Comparison of ENCODE assay signal across 1 cellular context in genomic region chr22:38398609-38399401, GRCh38.
TF ChIP-seq lines count a peak whose summit lies in the region.

No MANE protein-coding gene starts in this region.

TF ChIP-seq in K562, 482 proteins besides CTCF, POLR2A, EP300 and RAD21 (continued from another document and continues in another):
- peak; percentile 42; the same call in 1 of the 2 replicates for TF ChIP-seq USF2 (CRISPR knock-in tag; IDR thresholded peaks at IDR 0.05)
- no peak for TF ChIP-seq XRCC4 (IDR thresholded peaks at IDR 0.05; ENCODE audit: extremely low read depth, insufficient read depth, insufficient read length)
- TF ChIP-seq ZNF316 (IDR thresholded peaks at IDR 0.05): no peak
- TF ChIP-seq ZNF780A (CRISPR knock-in tag; IDR thresholded peaks at IDR 0.05): no peak
- no peak for TF ChIP-seq RCOR1 (IDR thresholded peaks at IDR 0.05; ENCODE audit: borderline replicate concordance in 1 of 2, low read depth in 2 of 2, low read length in 2 of 2)
- peak; percentile 55 for TF ChIP-seq KDM5B (IDR thresholded peaks at IDR 0.05; ENCODE audit: insufficient replicate concordance, low read depth, low read length)
- TF ChIP-seq RB1 (IDR thresholded peaks at IDR 0.05; ENCODE audit: low read depth): 0 out of 2 replicates have a peak, but pooled peaks have one; percentile 18
- peak; percentile 24 to 41; a peak in 1 of 4 replicates for TF ChIP-seq NRF1 (conservative IDR thresholded peaks at IDR 0.05 in 1 of 2, IDR thresholded peaks at IDR 0.05 in 1 of 2)
- no peak for TF ChIP-seq FOXP4 (CRISPR knock-in tag; IDR thresholded peaks at IDR 0.05; ENCODE audit: borderline replicate concordance)
- TF ChIP-seq SIN3B (IDR thresholded peaks at IDR 0.05; ENCODE audit: low read depth): no peak
- peak in 1 of 2 experiments; percentile 42; a peak in 1 of 4 replicates for TF ChIP-seq MAZ (CRISPR knock-in tag; conservative IDR thresholded peaks at IDR 0.05 in 1 of 2, IDR thresholded peaks at IDR 0.05 in 1 of 2)
- TF ChIP-seq ZBTB40 (IDR thresholded peaks at IDR 0.05): no peak
- TF ChIP-seq ZBTB40 (CRISPR knock-in tag; IDR thresholded peaks at IDR 0.05): no peak
- TF ChIP-seq FOS (IDR thresholded peaks at IDR 0.05; ENCODE audit: extremely low read depth, insufficient read length): no peak
- TF ChIP-seq VEZF1 (CRISPR knock-in tag; IDR thresholded peaks at IDR 0.05): peak; percentile 94
- TF ChIP-seq BCOR (IDR thresholded peaks at IDR 0.05): no peak
- TF ChIP-seq MECOM (CRISPR knock-in tag; IDR thresholded peaks at IDR 0.05): no peak
- TF ChIP-seq KLF1 (tag; IDR thresholded peaks at IDR 0.05): no peak
- TF ChIP-seq IFI16 (CRISPR knock-in tag; IDR thresholded peaks at IDR 0.05): no peak
- TF ChIP-seq MXD1 (CRISPR knock-in tag; IDR thresholded peaks at IDR 0.05; ENCODE audit: borderline replicate concordance, poor library complexity, severe bottlenecking): no peak
- no peak for TF ChIP-seq CTBP1 (IDR thresholded peaks at IDR 0.05; ENCODE audit: borderline replicate concordance)
- TF ChIP-seq MTA2 (IDR thresholded peaks at IDR 0.05; ENCODE audit: low read depth): no peak
- TF ChIP-seq ZBTB9 (CRISPR knock-in tag; IDR thresholded peaks at IDR 0.05): no peak
- no peak for TF ChIP-seq ETV1 (tag; conservative IDR thresholded peaks at IDR 0.05; ENCODE audit: low read depth)
- peak in 1 of 2 experiments; percentile 32 for TF ChIP-seq E2F6 (IDR thresholded peaks at IDR 0.05; ENCODE audit: borderline replicate concordance in 1 of 2, extremely low read depth in 1 of 2, insufficient read depth in 1 of 2, insufficient read length in 1 of 2, low read depth in 1 of 2, low read length in 1 of 2, poor library complexity in 1 of 2, severe bottlenecking in 1 of 2)
- TF ChIP-seq CBFA2T3 (IDR thresholded peaks at IDR 0.05): no peak
- TF ChIP-seq RBM25 (IDR thresholded peaks at IDR 0.05; ENCODE audit: low read depth, low read length, severe bottlenecking): no peak
- TF ChIP-seq E4F1 (CRISPR knock-in tag; IDR thresholded peaks at IDR 0.05; ENCODE audit: borderline replicate concordance): no peak
- TF ChIP-seq ZNF436 (CRISPR knock-in tag; IDR thresholded peaks at IDR 0.05): no peak
- TF ChIP-seq ZFX (CRISPR knock-in tag; IDR thresholded peaks at IDR 0.05): peak; percentile 51
- TF ChIP-seq ZNF77 (CRISPR knock-in tag; IDR thresholded peaks at IDR 0.05): no peak
- peak; percentile 5 for TF ChIP-seq ZBTB7A (IDR thresholded peaks at IDR 0.05; ENCODE audit: borderline replicate concordance, control insufficient read depth, low read depth, low read length)
- peak; percentile 38; the same call in 1 of the 2 replicates for TF ChIP-seq SUPT5H (IDR thresholded peaks at IDR 0.05)
- no peak for TF ChIP-seq TEAD2 (tag; IDR thresholded peaks at IDR 0.05)
- no peak for TF ChIP-seq ELF4 (CRISPR knock-in tag; IDR thresholded peaks at IDR 0.05)
- peak; percentile 80 for TF ChIP-seq POLR2G (IDR thresholded peaks at IDR 0.05; ENCODE audit: low read depth, low read length)
- 0 out of 2 replicates have a peak, but pooled peaks have one; percentile 28 for TF ChIP-seq POLR2AphosphoS5 (IDR thresholded peaks at IDR 0.05; ENCODE audit: control insufficient read depth, insufficient read depth, low read depth, low read length)
- no peak for TF ChIP-seq JUN (IDR thresholded peaks at IDR 0.05; ENCODE audit: borderline replicate concordance, low read depth, low read length)
- TF ChIP-seq JUN (CRISPR knock-in tag; IDR thresholded peaks at IDR 0.05; ENCODE audit: borderline replicate concordance): no peak
- TF ChIP-seq RFX5 (IDR thresholded peaks at IDR 0.05; ENCODE audit: low read depth, low read length): no peak
- no peak for TF ChIP-seq MYC (IDR thresholded peaks at IDR 0.05; ENCODE audit: low read depth, low read length)
- no peak for TF ChIP-seq MYC (CRISPR knock-in tag; IDR thresholded peaks at IDR 0.05; ENCODE audit: borderline replicate concordance, low read depth)
- no peak for TF ChIP-seq RUNX1 (IDR thresholded peaks at IDR 0.05; ENCODE audit: low read depth)
- peak; percentile 81; the same call in 1 of the 2 replicates for TF ChIP-seq ZNF740 (CRISPR knock-in tag; IDR thresholded peaks at IDR 0.05)
- TF ChIP-seq ZNF740 (tag; IDR thresholded peaks at IDR 0.05): peak in 1 of 2 experiments; percentile 89; a peak in 2 of 4 replicates
- no peak for TF ChIP-seq ZBTB8A (IDR thresholded peaks at IDR 0.05; ENCODE audit: partially characterized antibody)
- TF ChIP-seq PCBP1 (IDR thresholded peaks at IDR 0.05; ENCODE audit: low read depth, low read length, poor library complexity, severe bottlenecking): peak; percentile 57
